In the genomic region with DNA sequence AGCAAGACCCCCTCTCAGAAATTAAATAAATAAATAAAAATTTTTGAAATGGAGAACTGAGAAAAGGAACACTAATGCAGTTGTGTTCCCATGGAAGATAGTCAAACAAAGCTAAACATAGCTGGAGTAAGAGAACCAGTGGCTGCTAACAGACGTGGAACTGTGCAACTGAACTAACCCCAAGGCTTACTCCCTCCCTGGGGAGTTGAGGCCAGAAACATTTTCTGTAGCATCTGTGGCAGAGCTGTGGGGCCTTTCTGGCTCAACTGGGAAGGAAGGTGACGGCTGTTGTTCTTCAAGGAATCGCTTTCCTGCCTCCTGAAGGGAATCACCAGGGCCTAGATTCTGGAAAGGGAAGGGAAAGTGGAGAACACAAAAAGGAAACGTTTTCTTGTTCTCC, we compare ENCODE assay signal across 18 cellular contexts.
DNase-seq lines count a peak whose midpoint lies in the region; ATAC-seq lines count a peak whose summit lies in the region.
"Had no signal": no experiment of that assay in that cellular context is flagged by ENCODE, and none has a peak within 500 bp of the region (broad histone marks: within the 10 kb centered on the region; RNA-seq: fewer than 3 reads in every experiment).

No MANE protein-coding gene starts in this region.

- H3K4me3 Mint-ChIP-seq in stimulated activated naive B cell treated with anti-CD40 and anti-IgM and Interleukin-4, amounts not matched to agents 10 μg/mL and 1 μg/mL and 100 μg/mL, for 72 hours = peak overlapping the region in 1 of 2 donors; percentile 30
- no peak overlapping the region for H3K4me3 Mint-ChIP-seq in activated T-cell treated with anti-CD3 and anti-CD28 coated beads, Interleukin-2, amount 50 U/mL, for 24 hours
- H3K4me3 Mint-ChIP-seq: WTC11 had no signal

- H3K27me3 Mint-ChIP-seq in stimulated activated naive B cell treated with anti-CD40 and anti-IgM and Interleukin-4, amounts not matched to agents 10 μg/mL and 1 μg/mL and 100 μg/mL, for 72 hours = no peaks in the 10 kb centered on the region
- H3K27me3 Mint-ChIP-seq in activated T-cell treated with anti-CD3 and anti-CD28 coated beads, Interleukin-2, amount 50 U/mL, for 24 hours = no peaks in the 10 kb centered on the region

- peak; percentile 42 for ATAC-seq in GM21786 (IDR thresholded peaks at IDR 0.05; ENCODE audit: unreplicated experiment)
- peak; percentile 36 for ATAC-seq in HG03571 (IDR thresholded peaks at IDR 0.05; ENCODE audit: unreplicated experiment)
- peak; percentile 82 to 83 for ATAC-seq in stimulated activated naive B cell treated with anti-CD40 and anti-IgM and Interleukin-4, amounts not matched to agents 10 μg/mL and 1 μg/mL and 100 μg/mL, for 72 hours (replicated peaks)
- ATAC-seq: activated naive CD4-positive, alpha-beta T cell treated with anti-CD3 and anti-CD28 coated beads, Interleukin-2, amount 50 U/mL, for 72 hours; WTC11 had no signal

- peaks cover 9 to 14% of the 10 kb centered on the region in 2 donors for H3K36me3 Mint-ChIP-seq in stimulated activated naive B cell treated with anti-CD40 and anti-IgM and Interleukin-4, amounts not matched to agents 10 μg/mL and 1 μg/mL and 100 μg/mL, for 72 hours
- peaks cover 3% of the 10 kb centered on the region for H3K36me3 Mint-ChIP-seq in activated T-cell treated with anti-CD3 and anti-CD28 coated beads, Interleukin-2, amount 50 U/mL, for 24 hours (ENCODE audit: low read depth)
- H3K36me3 Mint-ChIP-seq: activated naive CD4-positive, alpha-beta T cell treated with anti-CD3 and anti-CD28 coated beads, Interleukin-2, amount 50 U/mL, for 72 hours; WTC11 had no signal

- DNase-seq in SIG-M5 treated with dmso at 0.1 percent for 504 hours (lab: John Stamatoyannopoulos, UW; ENCODE audit: unreplicated experiment) (peak; percentile 20), SIG-M5 (lab: John Stamatoyannopoulos, UW) (no peak), midbrain (lab: John Stamatoyannopoulos, UW) (no peak), posterior cingulate gyrus (no peak)
- peak; percentile 43 for DNase-seq in stimulated activated naive B cell treated with anti-CD40 and anti-IgM and Interleukin-4, amounts not matched to agents 10 μg/mL and 1 μg/mL and 100 μg/mL, for 72 hours
- DNase-seq in activated T-cell treated with anti-CD3 and anti-CD28 coated beads, Interleukin-2, amount 50 U/mL, for 24 hours = no peak
- DNase-seq: ACHN; activated CD8-positive, alpha-beta memory T cell treated with anti-CD3 and anti-CD28 coated beads, Interleukin-2, amount 50 U/mL, for 48 hours; GDM1; GOT3; NCI-H1105 treated with DMSO at 0.1 percent for 48 hours; NCI-H226; occipital lobe; OCI-M1 had no signal

- peak overlapping the region; percentile 76 for H3K27ac Mint-ChIP-seq in stimulated activated naive B cell treated with anti-CD40 and anti-IgM and Interleukin-4, amounts not matched to agents 10 μg/mL and 1 μg/mL and 100 μg/mL, for 72 hours
- no peak overlapping the region for H3K27ac Mint-ChIP-seq in activated T-cell treated with anti-CD3 and anti-CD28 coated beads, Interleukin-2, amount 50 U/mL, for 24 hours
- H3K27ac Mint-ChIP-seq: WTC11 had no signal

- peaks cover 0 to 1% of the 10 kb centered on the region in 2 donors for H3K9me3 Mint-ChIP-seq in stimulated activated naive B cell treated with anti-CD40 and anti-IgM and Interleukin-4, amounts not matched to agents 10 μg/mL and 1 μg/mL and 100 μg/mL, for 72 hours
- H3K9me3 Mint-ChIP-seq in activated T-cell treated with anti-CD3 and anti-CD28 coated beads, Interleukin-2, amount 50 U/mL, for 24 hours = no peaks in the 10 kb centered on the region
- H3K9me3 Mint-ChIP-seq: activated naive CD4-positive, alpha-beta T cell treated with anti-CD3 and anti-CD28 coated beads, Interleukin-2, amount 50 U/mL, for 72 hours; WTC11 had no signal

- H3K4me1 Mint-ChIP-seq in stimulated activated naive B cell treated with anti-CD40 and anti-IgM and Interleukin-4, amounts not matched to agents 10 μg/mL and 1 μg/mL and 100 μg/mL, for 72 hours = peaks cover 24 to 38% of the 10 kb centered on the region in 2 donors
- peaks cover 11% of the 10 kb centered on the region for H3K4me1 Mint-ChIP-seq in activated T-cell treated with anti-CD3 and anti-CD28 coated beads, Interleukin-2, amount 50 U/mL, for 24 hours (ENCODE audit: low read depth)

- intact Hi-C loops in posterior cingulate gyrus (cut with DNase I) = no loop called here

Comparison
In these comparisons a context has a peak if more than half of its experiments do, and no peak if none do; other contexts are left out.
1. DNase-seq: peak in SIG-M5 treated with dmso at 0.1 percent for 504 hours (single experiment) and stimulated activated naive B cell treated with anti-CD40 and anti-IgM and Interleukin-4, amounts not matched to agents 10 μg/mL and 1 μg/mL and 100 μg/mL, for 72 hours (single experiment); none in SIG-M5 (single experiment), midbrain (single experiment), activated T-cell treated with anti-CD3 and anti-CD28 coated beads, Interleukin-2, amount 50 U/mL, for 24 hours (single experiment) and posterior cingulate gyrus (0 of 10).
2. Peak in every context shown above with its lines, with median percentiles within 50 percentile points of each other: ATAC-seq.